15 cellular contexts compared by ENCODE assay signal in genomic region chr3:152253514-152253913, GRCh38. TPM values are rescaled to one million over a fixed set of nuclear protein-coding genes. Genes with fewer than 3 reads are reported as not detected.
A peak's percentile ranks its signal among the peaks of the same experiment; 100 is the strongest.
DNase-seq lines count a peak whose midpoint lies in the region; ATAC-seq and TF ChIP-seq lines count a peak whose summit lies in the region.
"Had no signal": no experiment of that assay in that cellular context is flagged by ENCODE, and none has a peak within 500 bp of the region (broad histone marks: within the 10 kb centered on the region; RNA-seq: fewer than 3 reads in every experiment).

No MANE protein-coding gene starts in this region.

- H3K36me3 Mint-ChIP-seq in activated CD8-positive, alpha-beta memory T cell treated with anti-CD3 and anti-CD28 coated beads, Interleukin-2, amount 10 ng/mL, durations not matched to agents 7 days and 5 days = peaks cover 38% of the 10 kb centered on the region
- H3K36me3 Mint-ChIP-seq in activated naive CD8-positive, alpha-beta T cell treated with anti-CD3 and anti-CD28 coated beads, Interleukin-2, amount 10 ng/mL, durations not matched to agents 7 days and 5 days = peaks cover 34% of the 10 kb centered on the region

- peaks cover 68% of the 10 kb centered on the region for H3K4me1 Mint-ChIP-seq in activated CD8-positive, alpha-beta memory T cell treated with anti-CD3 and anti-CD28 coated beads, Interleukin-2, amount 10 ng/mL, durations not matched to agents 7 days and 5 days
- H3K4me1 Mint-ChIP-seq in activated naive CD8-positive, alpha-beta T cell treated with anti-CD3 and anti-CD28 coated beads, Interleukin-2, amount 10 ng/mL, durations not matched to agents 7 days and 5 days = peaks cover 57% of the 10 kb centered on the region

- no peaks in the 10 kb centered on the region for H3K79me2 ChIP-seq in GM23248 (ENCODE audit: insufficient read depth)

- in situ Hi-C loops in GM23248 (cut with MboI) = no loop called here

- ATAC-seq in activated CD8-positive, alpha-beta memory T cell treated with anti-CD3 and anti-CD28 coated beads, Interleukin-2, amount 10 ng/mL, durations not matched to agents 7 days and 5 days = no peak
- no peak for ATAC-seq in activated naive CD8-positive, alpha-beta T cell treated with anti-CD3 and anti-CD28 coated beads, Interleukin-2, amount 10 ng/mL, durations not matched to agents 7 days and 5 days (ENCODE audit: low read depth)
- ATAC-seq in HG02970 (IDR thresholded peaks at IDR 0.05; ENCODE audit: low FRiP score, unreplicated experiment) = no peak

- peak overlapping the region; percentile 65 for H3K27ac Mint-ChIP-seq in activated CD8-positive, alpha-beta memory T cell treated with anti-CD3 and anti-CD28 coated beads, Interleukin-2, amount 10 ng/mL, durations not matched to agents 7 days and 5 days
- H3K27ac Mint-ChIP-seq in activated naive CD8-positive, alpha-beta T cell treated with anti-CD3 and anti-CD28 coated beads, Interleukin-2, amount 10 ng/mL, durations not matched to agents 7 days and 5 days = no peak overlapping the region

- no peak overlapping the region for H3K9ac ChIP-seq in GM23248

- intact Hi-C loops in lower leg skin (cut with DNase I; ENCODE audit: low total_unique reads) = no loop called here

- no peak for DNase-seq in activated CD8-positive, alpha-beta memory T cell treated with anti-CD3 and anti-CD28 coated beads, Interleukin-2, amount 10 ng/mL, durations not matched to agents 7 days and 5 days
- DNase-seq in activated CD8-positive, alpha-beta memory T cell treated with anti-CD3 and anti-CD28 coated beads, Interleukin-2, amount 50 U/mL, for 4 hours = no peak
- DNase-seq in GM23248 (peak; percentile 45), lower leg skin (ENCODE audit: low spot score in 2 of 2) (no peak), GM10266 (ENCODE audit: extremely low spot score) (no peak)
- DNase-seq in activated naive CD8-positive, alpha-beta T cell treated with anti-CD3 and anti-CD28 coated beads, Interleukin-2, amount 10 ng/mL, durations not matched to agents 7 days and 5 days = no peak
- DNase-seq: Calu3; glutamatergic neuron; H7; NCI-H1930; nucleus accumbens; stimulated activated CD4-positive, alpha-beta T cell treated with anti-CD3 and anti-CD28 coated beads, Interleukin-4, amount 100 ng/mL, for 24 hours had no signal

- no peak overlapping the region for H3K27ac ChIP-seq in GM23248
- H3K27ac ChIP-seq in neutrophil = peak overlapping the region; percentile 63
- H3K27ac ChIP-seq: epithelial cell of prostate had no signal

- no peaks in the 10 kb centered on the region for H4K20me1 ChIP-seq in GM23248 (ENCODE audit: insufficient read depth)

- H3K36me3 ChIP-seq in GM23248 (ENCODE audit: low read depth) (no peaks in the 10 kb centered on the region), neutrophil (no peaks in the 10 kb centered on the region)

- no peaks in the 10 kb centered on the region for H3K27me3 ChIP-seq in GM23248 (replicated peaks; ENCODE audit: insufficient read depth)
- no peaks in the 10 kb centered on the region for H3K27me3 ChIP-seq in neutrophil

- no peaks in the 10 kb centered on the region; the same call in 1 of the 2 replicates for H3K9me2 ChIP-seq in GM23248 (ENCODE audit: insufficient read depth)

- peaks cover 2% of the 10 kb centered on the region for H3K9me3 Mint-ChIP-seq in activated CD8-positive, alpha-beta memory T cell treated with anti-CD3 and anti-CD28 coated beads, Interleukin-2, amount 10 ng/mL, durations not matched to agents 7 days and 5 days (ENCODE audit: low read depth)
- H3K9me3 Mint-ChIP-seq in activated naive CD8-positive, alpha-beta T cell treated with anti-CD3 and anti-CD28 coated beads, Interleukin-2, amount 10 ng/mL, durations not matched to agents 7 days and 5 days = peaks cover 3% of the 10 kb centered on the region

- H3K4me3 ChIP-seq in GM23248 (no peak overlapping the region), neutrophil (ENCODE audit: low read depth in 1 of 2, low read length in 1 of 2) (no peak overlapping the region), lower leg skin (ENCODE audit: low read depth, poor library complexity, severe bottlenecking) (no peak overlapping the region)

- POLR2A ChIA-PET in activated naive CD8-positive, alpha-beta T cell treated with anti-CD3 and anti-CD28 coated beads, Interleukin-2, amount 10 ng/mL, durations not matched to agents 7 days and 5 days (lab: Charles Lee) = interaction anchor here (1.7 to 7.6 kb wide), 3 partner anchors 8 to 15 kb away, joined by 10 to 143 read pairs (median 46); partner anchors contain the start of gene MBNL1

- H3K4me2 ChIP-seq in GM23248 (ENCODE audit: unreplicated experiment) = no peak overlapping the region

- H3K4me1 ChIP-seq in GM23248 (ENCODE audit: insufficient read depth) (peaks cover 11% of the 10 kb centered on the region), neutrophil (ENCODE audit: control insufficient read depth in 1 of 2, insufficient read depth in 1 of 2, low read depth in 1 of 2, low read length in 1 of 2) (peaks cover 60 to 62% of the 10 kb centered on the region in 2 experiments)

- H3F3A ChIP-seq in GM23248 (ENCODE audit: insufficient read depth) = peaks cover 11% of the 10 kb centered on the region

- CTCF ChIA-PET in activated CD8-positive, alpha-beta memory T cell treated with anti-CD3 and anti-CD28 coated beads, Interleukin-2, amount 10 ng/mL, durations not matched to agents 7 days and 5 days (lab: Charles Lee) = no interaction called here

- no peak for TF ChIP-seq POLR2A in lower leg skin (IDR thresholded peaks at IDR 0.05)

- no peaks in the 10 kb centered on the region for H3K27me3 Mint-ChIP-seq in activated CD8-positive, alpha-beta memory T cell treated with anti-CD3 and anti-CD28 coated beads, Interleukin-2, amount 10 ng/mL, durations not matched to agents 7 days and 5 days
- H3K27me3 Mint-ChIP-seq in activated naive CD8-positive, alpha-beta T cell treated with anti-CD3 and anti-CD28 coated beads, Interleukin-2, amount 10 ng/mL, durations not matched to agents 7 days and 5 days = no peaks in the 10 kb centered on the region

- H3K9me3 ChIP-seq in GM23248 (ENCODE audit: low read depth) (no peaks in the 10 kb centered on the region), neutrophil (no peaks in the 10 kb centered on the region)

- H2AFZ ChIP-seq in GM23248 = no peak overlapping the region

- TF ChIP-seq CTCF in neutrophil (IDR thresholded peaks at IDR 0.05) (no peak), lower leg skin (IDR thresholded peaks at IDR 0.05) (no peak), GM10266 (IDR thresholded peaks at IDR 0.05; ENCODE audit: control insufficient read depth, insufficient read depth, low read depth, missing control alignments) (no peak)

- WGBS in GM23248 (ENCODE audit: low coverage in 1 of 2, low lambda C conversion rate in 2 of 2, missing lambda C conversion rate in 2 of 2), 2 experiments = 56 to 69% methylated on average over 1 of the region's 1 CpG
- 78 to 86% methylated on average over 1 of the region's 1 CpG for WGBS in lower leg skin, 2 donors

- H3K4me3 Mint-ChIP-seq in activated CD8-positive, alpha-beta memory T cell treated with anti-CD3 and anti-CD28 coated beads, Interleukin-2, amount 10 ng/mL, durations not matched to agents 7 days and 5 days = peak overlapping the region; percentile 42
- H3K4me3 Mint-ChIP-seq in activated naive CD8-positive, alpha-beta T cell treated with anti-CD3 and anti-CD28 coated beads, Interleukin-2, amount 10 ng/mL, durations not matched to agents 7 days and 5 days = peak overlapping the region; percentile 5

RNA-seq across cellular contexts. Expression of gene MBNL1, which starts 15.2 kb away (rescaled TPM):
- 100 to 1,000 TPM; 370 to 398 TPM for total RNA-seq in activated CD8-positive, alpha-beta memory T cell treated with anti-CD3 and anti-CD28 coated beads, Interleukin-2, amount 10 ng/mL, durations not matched to agents 7 days and 5 days
- 251 and 262 TPM in 2 replicates for total RNA-seq in GM23248 (2014; rRNA removed; shearing (Covaris generic))
- polyA plus RNA-seq in GM23248 (2016; fragmentation: Nextera tagmentation; extraction: Ambion mirVana) = 81.7 and 89.5 TPM in 2 replicates
- 100 to 1,000 TPM; 446 to 447 TPM for total RNA-seq in activated naive CD8-positive, alpha-beta T cell treated with anti-CD3 and anti-CD28 coated beads, Interleukin-2, amount 10 ng/mL, durations not matched to agents 7 days and 5 days
- total RNA-seq in lower leg skin = 100 to 1,000 TPM; 152 to 286 (median 228) TPM
